In the genomic region with DNA sequence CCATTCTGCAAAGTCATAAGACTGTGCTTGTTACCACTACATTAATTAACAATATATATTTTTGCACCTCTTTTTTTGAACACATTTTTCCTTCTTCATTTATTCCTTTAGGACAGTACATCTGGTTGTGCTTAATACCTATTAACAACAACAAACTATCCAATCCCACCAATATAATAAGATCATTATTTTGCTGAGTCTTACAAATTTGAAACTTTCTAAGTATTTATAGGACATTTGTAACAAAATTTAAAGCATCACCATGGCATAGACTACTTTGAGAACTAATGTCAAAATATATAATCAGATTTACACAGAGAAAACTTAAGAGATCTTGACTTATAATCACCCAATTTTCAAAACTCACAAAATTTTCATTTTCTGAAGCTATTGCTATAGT, we compare ENCODE assay signal across 35 cellular contexts. TPM values are rescaled to one million over a fixed set of nuclear protein-coding genes. Genes with fewer than 3 reads are reported as not detected.
"Had no signal": no experiment of that assay in that cellular context is flagged by ENCODE, and none has a peak within 500 bp of the region (broad histone marks: within the 10 kb centered on the region; RNA-seq: fewer than 3 reads in every experiment).

No MANE protein-coding gene starts in this region.

- H3K4me1 Mint-ChIP-seq: activated B cell treated with CpG ODN at 0.5 μM for 24 hours; activated T-helper 17 cell treated with anti-CD3 and anti-CD28 coated beads, Interleukin-2, amount 50 U/mL, for 72 hours; central memory CD8-positive, alpha-beta T cell; endodermal cell; T-cell had no signal

- ATAC-seq: activated CD4-positive, CD25-positive, alpha-beta regulatory T cell treated with anti-CD3 and anti-CD28 coated beads, Interleukin-2, amount 50 U/mL, for 24 hours; activated CD8-positive, alpha-beta T cell treated with anti-CD3 and anti-CD28 coated beads for 36 hours; activated T-cell treated with anti-CD3 and anti-CD28 coated beads, Interleukin-2, amount 50 U/mL, for 4 hours; activated T-helper 17 cell treated with anti-CD3 and anti-CD28 coated beads, Interleukin-2, amount 50 U/mL, for 72 hours; esophagus mucosa; T-cell had no signal

- FAIRE-seq: astrocyte, bronchial epithelial cell, frontal cortex had no signal

- H3K4me3 ChIP-seq: coronary artery, dorsolateral prefrontal cortex, heart left ventricle had no signal

- H3K36me3 ChIP-seq: brain microvascular endothelial cell, WERI-Rb-1 had no signal

- H3K9me3 ChIP-seq: heart left ventricle had no signal

- H3K4me3 Mint-ChIP-seq: activated B cell treated with CpG ODN at 0.5 μM for 24 hours; activated CD8-positive, alpha-beta T cell treated with anti-CD3 and anti-CD28 coated beads for 36 hours; activated naive CD8-positive, alpha-beta T cell; activated T-cell treated with anti-CD3 and anti-CD28 coated beads, Interleukin-2, amount 50 U/mL, for 4 hours; activated T-helper 17 cell treated with anti-CD3 and anti-CD28 coated beads, Interleukin-2, amount 50 U/mL, for 72 hours; central memory CD8-positive, alpha-beta T cell; dendritic cell treated with granulocyte-macrophage colony-stimulating factor and Interleukin-4, amounts not matched to agents 40 ng/mL and 50 ng/mL, for 4 days; endodermal cell; T-cell; T-helper 1 cell treated with Interleukin-12 subunit alpha and Interleukin-12 subunit beta and Interleukin-4 antibody, amounts not matched to agents 30 μg/mL and 1 μg/mL, for 36 hours; T-helper 2 cell treated with Interferon-gamma antibody and Interleukin-4, amounts not matched to agents 5 μg/mL and 100 μg/mL, for 36 hours had no signal

- H3K27ac Mint-ChIP-seq: activated B cell treated with CpG ODN at 0.5 μM for 24 hours; activated CD8-positive, alpha-beta T cell treated with anti-CD3 and anti-CD28 coated beads for 36 hours; activated naive CD8-positive, alpha-beta T cell; activated T-helper 17 cell treated with anti-CD3 and anti-CD28 coated beads, Interleukin-2, amount 50 U/mL, for 72 hours; dendritic cell treated with granulocyte-macrophage colony-stimulating factor and Interleukin-4, amounts not matched to agents 40 ng/mL and 50 ng/mL, for 4 days; endodermal cell; T-cell; T-helper 1 cell treated with Interleukin-12 subunit alpha and Interleukin-12 subunit beta and Interleukin-4 antibody, amounts not matched to agents 30 μg/mL and 1 μg/mL, for 36 hours; T-helper 2 cell treated with Interferon-gamma antibody and Interleukin-4, amounts not matched to agents 5 μg/mL and 100 μg/mL, for 36 hours had no signal

- H3K27me3 ChIP-seq: brain microvascular endothelial cell, dorsolateral prefrontal cortex, heart left ventricle had no signal

- DNase-seq: activated B cell treated with CpG ODN at 0.5 μM for 24 hours; activated CD4-positive, alpha-beta T cell treated with anti-CD3 and anti-CD28 coated beads for 48 hours; activated CD4-positive, alpha-beta T cell treated with anti-CD3 and anti-CD28 coated beads, Interleukin-2, amount 50 U/mL, for 1 hour; activated CD4-positive, alpha-beta T cell treated with anti-CD3 and anti-CD28 coated beads, Interleukin-2, amount 50 U/mL, for 48 hours; activated CD8-positive, alpha-beta memory T cell treated with anti-CD3 and anti-CD28 coated beads for 24 hours; activated CD8-positive, alpha-beta T cell treated with anti-CD3 and anti-CD28 coated beads for 36 hours; activated effector memory CD4-positive, alpha-beta T cell treated with Interleukin-2 at 50 U/mL for 16 hours; activated gamma-delta T cell treated with Interleukin-2 at 50 U/mL for 16 hours; activated naive CD4-positive, alpha-beta T cell treated with anti-CD3 and anti-CD28 coated beads, Interleukin-2, amount 50 U/mL, for 16 hours; activated naive CD4-positive, alpha-beta T cell treated with Interleukin-2 at 50 U/mL for 16 hours; activated T-cell treated with anti-CD3 and anti-CD28 coated beads, Interleukin-2, amount 50 U/mL, for 4 hours; amniotic stem cell; anterior cingulate cortex; brain microvascular endothelial cell; dorsolateral prefrontal cortex; effector memory CD4-positive, alpha-beta T cell; endodermal cell; foreskin fibroblast; glutamatergic neuron; heart left ventricle; T-cell; T1000; WERI-Rb-1 had no signal

- H3K27me3 Mint-ChIP-seq: dendritic cell treated with granulocyte-macrophage colony-stimulating factor and Interleukin-4, amounts not matched to agents 40 ng/mL and 50 ng/mL, for 4 days had no signal

- H3K9me3 Mint-ChIP-seq: activated B cell treated with CpG ODN at 0.5 μM for 24 hours; activated CD8-positive, alpha-beta T cell treated with anti-CD3 and anti-CD28 coated beads for 36 hours; activated T-cell treated with anti-CD3 and anti-CD28 coated beads, Interleukin-2, amount 50 U/mL, for 4 hours; activated T-helper 17 cell treated with anti-CD3 and anti-CD28 coated beads, Interleukin-2, amount 50 U/mL, for 72 hours; central memory CD8-positive, alpha-beta T cell; dendritic cell treated with granulocyte-macrophage colony-stimulating factor and Interleukin-4, amounts not matched to agents 40 ng/mL and 50 ng/mL, for 4 days; T-helper 1 cell treated with Interleukin-12 subunit alpha and Interleukin-12 subunit beta and Interleukin-4 antibody, amounts not matched to agents 30 μg/mL and 1 μg/mL, for 36 hours; T-helper 2 cell treated with Interferon-gamma antibody and Interleukin-4, amounts not matched to agents 5 μg/mL and 100 μg/mL, for 36 hours had no signal

- H3K36me3 Mint-ChIP-seq: activated naive CD8-positive, alpha-beta T cell; T-cell had no signal

- H3K27ac ChIP-seq: brain microvascular endothelial cell, coronary artery, dorsolateral prefrontal cortex, WERI-Rb-1 had no signal

RNA-seq across cellular contexts. Expression of a gene that starts 47.9 kb away (rescaled TPM):
- total RNA-seq: activated B cell treated with CpG ODN at 0.5 μM for 24 hours; activated T-helper 17 cell treated with anti-CD3 and anti-CD28 coated beads, Interleukin-2, amount 50 U/mL, for 72 hours had no signal
